ENCODE assay signal across 23 cellular contexts in genomic region chr4:72471816-72472215, GRCh38.
"Had no signal": no experiment of that assay in that cellular context is flagged by ENCODE, and none has a peak within 500 bp of the region (broad histone marks: within the 10 kb centered on the region; RNA-seq: fewer than 3 reads in every experiment).

No MANE protein-coding gene starts in this region.

- H3K4me3 ChIP-seq: colonic mucosa, esophagus muscularis mucosa, sigmoid colon, spleen, testis, tibial artery had no signal

- H3K27me3 ChIP-seq: colonic mucosa, esophagus muscularis mucosa, foreskin keratinocyte, neutrophil, sigmoid colon, spleen, testis, tibial artery had no signal

- H3K9me3 Mint-ChIP-seq: dendritic cell treated with granulocyte-macrophage colony-stimulating factor and Interleukin-4, amounts not matched to agents 40 ng/mL and 50 ng/mL, for 4 days; type B pancreatic cell had no signal

- H3K27ac ChIP-seq: colonic mucosa, esophagus muscularis mucosa, foreskin keratinocyte, neutrophil, parathyroid adenoma, sigmoid colon, spleen, testis, tibial artery had no signal

- H3K36me3 Mint-ChIP-seq: naive thymus-derived CD8-positive, alpha-beta T cell; stimulated activated memory B cell treated with anti-CD40 and anti-IgM and Interleukin-4, amounts not matched to agents 10 μg/mL and 1 μg/mL and 100 μg/mL, for 72 hours; type B pancreatic cell had no signal

- H3K27me3 Mint-ChIP-seq: dendritic cell treated with granulocyte-macrophage colony-stimulating factor and Interleukin-4, amounts not matched to agents 40 ng/mL and 50 ng/mL, for 4 days; progenitor cell of endocrine pancreas; stimulated activated memory B cell treated with anti-CD40 and anti-IgM and Interleukin-4, amounts not matched to agents 10 μg/mL and 1 μg/mL and 100 μg/mL, for 72 hours; type B pancreatic cell had no signal

- H3K4me1 Mint-ChIP-seq: naive thymus-derived CD8-positive, alpha-beta T cell; nephron progenitor cell; stimulated activated memory B cell treated with anti-CD40 and anti-IgM and Interleukin-4, amounts not matched to agents 10 μg/mL and 1 μg/mL and 100 μg/mL, for 72 hours had no signal

- ATAC-seq: foreskin keratinocyte; left lobe of liver; naive thymus-derived CD8-positive, alpha-beta T cell; right cardiac atrium; stimulated activated memory B cell treated with anti-CD40 and anti-IgM and Interleukin-4, amounts not matched to agents 10 μg/mL and 1 μg/mL and 100 μg/mL, for 72 hours; stimulated activated naive CD8-positive, alpha-beta T cell treated with anti-CD3 and anti-CD28 coated beads, Interleukin-15, Interleukin-2, amounts not matched to agents 100 U/mL and 50 U/mL, for 24 hours had no signal

- H3K4me3 Mint-ChIP-seq: dendritic cell treated with granulocyte-macrophage colony-stimulating factor and Interleukin-4, amounts not matched to agents 40 ng/mL and 50 ng/mL, for 4 days; naive thymus-derived CD8-positive, alpha-beta T cell; nephron progenitor cell; stimulated activated memory B cell treated with anti-CD40 and anti-IgM and Interleukin-4, amounts not matched to agents 10 μg/mL and 1 μg/mL and 100 μg/mL, for 72 hours; type B pancreatic cell had no signal

- H3K79me2 ChIP-seq: parathyroid adenoma had no signal

- H2AFZ ChIP-seq: parathyroid adenoma had no signal

- H3K4me1 ChIP-seq: colonic mucosa, esophagus muscularis mucosa, foreskin keratinocyte, parathyroid adenoma, sigmoid colon, spleen, testis, tibial artery had no signal

- H3K9ac ChIP-seq: parathyroid adenoma had no signal

- H3K9me3 ChIP-seq: colonic mucosa, esophagus muscularis mucosa, neutrophil, sigmoid colon, spleen, testis, tibial artery had no signal

- DNase-seq: colonic mucosa; effector CD8-positive, alpha-beta T cell; foreskin keratinocyte; hypothalamus; mesenchymal stem cell; naive thymus-derived CD8-positive, alpha-beta T cell; nephron progenitor cell; right cardiac atrium; sigmoid colon; spleen; stimulated activated CD4-positive, alpha-beta T cell treated with anti-CD3 and anti-CD28 coated beads, Interleukin-4, amount 100 ng/mL, for 4 hours; stimulated activated naive CD8-positive, alpha-beta T cell treated with anti-CD3 and anti-CD28 coated beads, Interleukin-15, Interleukin-2, amounts not matched to agents 100 U/mL and 50 U/mL, for 24 hours; substantia nigra; testis; tibial artery had no signal

- H3K27ac Mint-ChIP-seq: dendritic cell treated with granulocyte-macrophage colony-stimulating factor and Interleukin-4, amounts not matched to agents 40 ng/mL and 50 ng/mL, for 4 days; naive thymus-derived CD8-positive, alpha-beta T cell; nephron progenitor cell; progenitor cell of endocrine pancreas; stimulated activated memory B cell treated with anti-CD40 and anti-IgM and Interleukin-4, amounts not matched to agents 10 μg/mL and 1 μg/mL and 100 μg/mL, for 72 hours; type B pancreatic cell had no signal

- H3K36me3 ChIP-seq: colonic mucosa, esophagus muscularis mucosa, neutrophil, sigmoid colon, spleen, tibial artery had no signal
